11 cellular contexts compared by ENCODE assay signal in genomic region chr12:65685514-65685913, GRCh38.
DNase-seq lines count a peak whose midpoint lies in the region; ATAC-seq and TF ChIP-seq lines count a peak whose summit lies in the region.
"Had no signal": no experiment of that assay in that cellular context is flagged by ENCODE, and none has a peak within 500 bp of the region (broad histone marks: within the 10 kb centered on the region; RNA-seq: fewer than 3 reads in every experiment).

No MANE protein-coding gene starts in this region.

- no TSS peak for BruUV-seq in Panc1 (replicated peaks; lab: Mats Ljungman, UMichigan)

- H3K27ac Mint-ChIP-seq in activated CD8-positive, alpha-beta T cell treated with anti-CD3 and anti-CD28 coated beads for 36 hours: no peak overlapping the region
- no peak overlapping the region for H3K27ac Mint-ChIP-seq in activated CD8-positive, alpha-beta T cell treated with anti-CD3 and anti-CD28 coated beads, Interleukin-2, amount 10 ng/mL, durations not matched to agents 7 days and 5 days
- H3K27ac Mint-ChIP-seq in stimulated activated memory B cell treated with anti-CD40 and anti-IgM and Interleukin-4, amounts not matched to agents 10 μg/mL and 1 μg/mL and 100 μg/mL, for 72 hours: no peak overlapping the region
- H3K27ac Mint-ChIP-seq: activated naive CD4-positive, alpha-beta T cell treated with anti-CD3 and anti-CD28 coated beads, Interleukin-2, amount 50 U/mL, for 24 hours; CD8-positive, alpha-beta T cell had no signal

- H3K4me1 Mint-ChIP-seq in activated CD8-positive, alpha-beta T cell treated with anti-CD3 and anti-CD28 coated beads for 36 hours (ENCODE audit: low read depth): no peaks in the 10 kb centered on the region
- H3K4me1 Mint-ChIP-seq in activated CD8-positive, alpha-beta T cell treated with anti-CD3 and anti-CD28 coated beads, Interleukin-2, amount 10 ng/mL, durations not matched to agents 7 days and 5 days (ENCODE audit: low read depth): no peaks in the 10 kb centered on the region
- no peaks in the 10 kb centered on the region for H3K4me1 Mint-ChIP-seq in stimulated activated memory B cell treated with anti-CD40 and anti-IgM and Interleukin-4, amounts not matched to agents 10 μg/mL and 1 μg/mL and 100 μg/mL, for 72 hours
- H3K4me1 Mint-ChIP-seq: activated naive CD4-positive, alpha-beta T cell treated with anti-CD3 and anti-CD28 coated beads, Interleukin-2, amount 50 U/mL, for 24 hours had no signal

- no peaks in the 10 kb centered on the region; the same call in 1 of the 2 replicates for H3K9me3 ChIP-seq in Panc1 (ENCODE audit: control insufficient read depth, insufficient read depth, low read depth, low read length)
- no peaks in the 10 kb centered on the region for H3K9me3 ChIP-seq in upper lobe of left lung

- CTCF ChIA-PET in activated CD8-positive, alpha-beta T cell treated with anti-CD3 and anti-CD28 coated beads for 36 hours (lab: Charles Lee): no interaction called here
- CTCF ChIA-PET in activated CD8-positive, alpha-beta T cell treated with anti-CD3 and anti-CD28 coated beads, Interleukin-2, amount 10 ng/mL, durations not matched to agents 7 days and 5 days (lab: Charles Lee): no interaction called here
- CTCF ChIA-PET in Panc1 (lab: Charles Lee): no interaction called here

- 61 to 62% methylated on average over 4 of the region's 4 CpGs for WGBS in upper lobe of left lung, 2 donors

- no peak overlapping the region for H3K27ac ChIP-seq in Panc1 (ENCODE audit: low read length)
- H3K27ac ChIP-seq in upper lobe of left lung: no peak overlapping the region

- H3K4me3 Mint-ChIP-seq in activated CD8-positive, alpha-beta T cell treated with anti-CD3 and anti-CD28 coated beads for 36 hours: no peak overlapping the region
- H3K4me3 Mint-ChIP-seq in activated CD8-positive, alpha-beta T cell treated with anti-CD3 and anti-CD28 coated beads, Interleukin-2, amount 10 ng/mL, durations not matched to agents 7 days and 5 days: no peak overlapping the region
- H3K4me3 Mint-ChIP-seq in stimulated activated memory B cell treated with anti-CD40 and anti-IgM and Interleukin-4, amounts not matched to agents 10 μg/mL and 1 μg/mL and 100 μg/mL, for 72 hours: no peak overlapping the region
- H3K4me3 Mint-ChIP-seq: activated naive CD4-positive, alpha-beta T cell treated with anti-CD3 and anti-CD28 coated beads, Interleukin-2, amount 50 U/mL, for 24 hours; CD8-positive, alpha-beta T cell had no signal

- in situ Hi-C loops in Panc1 (cut with HindIII; ENCODE audit: low pct_unique_long_range_greater_than_20kb, low sequenced_read_pairs): no loop called here

- TF ChIP-seq CTCF in activated CD8-positive, alpha-beta T cell treated with anti-CD3 and anti-CD28 coated beads for 36 hours (IDR thresholded peaks at IDR 0.05): peak; percentile 52
- peak; percentile 57 for TF ChIP-seq CTCF in Panc1 (IDR thresholded peaks at IDR 0.05)
- TF ChIP-seq CTCF in fibroblast of pulmonary artery (IDR thresholded peaks at IDR 0.05; ENCODE audit: low read length, missing control alignments): peak; percentile 74
- TF ChIP-seq CTCF in upper lobe of left lung (IDR thresholded peaks at IDR 0.05): peak in 4 of 6 experiments; percentile 32 to 46 (median 38)

- DNase-seq in activated CD8-positive, alpha-beta T cell treated with anti-CD3 and anti-CD28 coated beads for 36 hours: no peak
- no peak for DNase-seq in activated CD8-positive, alpha-beta T cell treated with anti-CD3 and anti-CD28 coated beads, Interleukin-2, amount 10 ng/mL, durations not matched to agents 7 days and 5 days
- DNase-seq in Panc1 (ENCODE audit: low read depth, low spot score): no peak
- DNase-seq in fibroblast of pulmonary artery (ENCODE audit: low read depth): peak; percentile 67
- no peak for DNase-seq in upper lobe of left lung
- DNase-seq in anterior cingulate cortex (lab: John Stamatoyannopoulos, UW): no peak
- DNase-seq: CD8-positive, alpha-beta T cell; KG1 had no signal

- ATAC-seq in activated CD8-positive, alpha-beta T cell treated with anti-CD3 and anti-CD28 coated beads for 36 hours: no peak
- no peak for ATAC-seq in activated CD8-positive, alpha-beta T cell treated with anti-CD3 and anti-CD28 coated beads, Interleukin-2, amount 10 ng/mL, durations not matched to agents 7 days and 5 days
- ATAC-seq in Panc1 (no peak), upper lobe of left lung (ENCODE audit: low FRiP score in 2 of 2) (peak in 1 of 2 donors; percentile 38), GM21717 (IDR thresholded peaks at IDR 0.05; ENCODE audit: unreplicated experiment) (no peak)
- ATAC-seq in stimulated activated memory B cell treated with anti-CD40 and anti-IgM and Interleukin-4, amounts not matched to agents 10 μg/mL and 1 μg/mL and 100 μg/mL, for 72 hours: no peak
- ATAC-seq: CD8-positive, alpha-beta T cell had no signal

- no peaks in the 10 kb centered on the region for H3K4me1 ChIP-seq in Panc1 (ENCODE audit: control insufficient read depth, insufficient read depth, low read length)
- no peaks in the 10 kb centered on the region for H3K4me1 ChIP-seq in upper lobe of left lung

- H3K27me3 ChIP-seq in Panc1 (ENCODE audit: control insufficient read depth, insufficient read depth, low read length) (no peaks in the 10 kb centered on the region), upper lobe of left lung (no peaks in the 10 kb centered on the region)

- intact Hi-C loops in activated CD8-positive, alpha-beta T cell treated with anti-CD3 and anti-CD28 coated beads for 36 hours (cut with micrococcal nuclease): loop anchor here (5.0 kb wide), 2 partner anchors 78 to 128 kb away; no protein-coding TSS in a partner anchor
- intact Hi-C loops in Panc1 (cut with micrococcal nuclease; ENCODE audit: unreplicated experiment): no loop called here

- H3K36me3 ChIP-seq in Panc1 (ENCODE audit: control insufficient read depth, insufficient read depth, low read length): no peaks in the 10 kb centered on the region
- no peaks in the 10 kb centered on the region for H3K36me3 ChIP-seq in upper lobe of left lung

- POLR2A ChIA-PET in activated CD8-positive, alpha-beta T cell treated with anti-CD3 and anti-CD28 coated beads for 36 hours (lab: Charles Lee): no interaction called here
- POLR2A ChIA-PET in activated CD8-positive, alpha-beta T cell treated with anti-CD3 and anti-CD28 coated beads, Interleukin-2, amount 10 ng/mL, durations not matched to agents 7 days and 5 days (lab: Charles Lee): no interaction called here
- POLR2A ChIA-PET in Panc1 (lab: Charles Lee): no interaction called here

- peaks cover 2% of the 10 kb centered on the region for H3K27me3 Mint-ChIP-seq in activated CD8-positive, alpha-beta T cell treated with anti-CD3 and anti-CD28 coated beads for 36 hours
- H3K27me3 Mint-ChIP-seq in activated CD8-positive, alpha-beta T cell treated with anti-CD3 and anti-CD28 coated beads, Interleukin-2, amount 10 ng/mL, durations not matched to agents 7 days and 5 days (ENCODE audit: low read depth): no peaks in the 10 kb centered on the region
- no peaks in the 10 kb centered on the region for H3K27me3 Mint-ChIP-seq in stimulated activated memory B cell treated with anti-CD40 and anti-IgM and Interleukin-4, amounts not matched to agents 10 μg/mL and 1 μg/mL and 100 μg/mL, for 72 hours

- no peaks in the 10 kb centered on the region for H3K9me3 Mint-ChIP-seq in activated CD8-positive, alpha-beta T cell treated with anti-CD3 and anti-CD28 coated beads for 36 hours
- no peaks in the 10 kb centered on the region for H3K9me3 Mint-ChIP-seq in activated CD8-positive, alpha-beta T cell treated with anti-CD3 and anti-CD28 coated beads, Interleukin-2, amount 10 ng/mL, durations not matched to agents 7 days and 5 days (ENCODE audit: insufficient read depth)
- peaks cover 6% of the 10 kb centered on the region for H3K9me3 Mint-ChIP-seq in stimulated activated memory B cell treated with anti-CD40 and anti-IgM and Interleukin-4, amounts not matched to agents 10 μg/mL and 1 μg/mL and 100 μg/mL, for 72 hours
- H3K9me3 Mint-ChIP-seq: activated naive CD4-positive, alpha-beta T cell treated with anti-CD3 and anti-CD28 coated beads, Interleukin-2, amount 50 U/mL, for 24 hours; CD8-positive, alpha-beta T cell had no signal

- no peak for TF ChIP-seq EP300 in upper lobe of left lung (IDR thresholded peaks at IDR 0.05)

- no peak overlapping the region for H3K4me3 ChIP-seq in Panc1 (ENCODE audit: low read depth in 2 of 2, low read length in 2 of 2)
- no peak overlapping the region for H3K4me3 ChIP-seq in fibroblast of pulmonary artery (replicated peaks; ENCODE audit: low read depth, low read length)
- H3K4me3 ChIP-seq in upper lobe of left lung: no peak overlapping the region

- TF ChIP-seq POLR2A in upper lobe of left lung (IDR thresholded peaks at IDR 0.05): no peak

- H3K36me3 Mint-ChIP-seq in activated CD8-positive, alpha-beta T cell treated with anti-CD3 and anti-CD28 coated beads for 36 hours (ENCODE audit: low read depth): no peaks in the 10 kb centered on the region
- no peaks in the 10 kb centered on the region for H3K36me3 Mint-ChIP-seq in activated CD8-positive, alpha-beta T cell treated with anti-CD3 and anti-CD28 coated beads, Interleukin-2, amount 10 ng/mL, durations not matched to agents 7 days and 5 days (ENCODE audit: low read depth)
- no peaks in the 10 kb centered on the region for H3K36me3 Mint-ChIP-seq in stimulated activated memory B cell treated with anti-CD40 and anti-IgM and Interleukin-4, amounts not matched to agents 10 μg/mL and 1 μg/mL and 100 μg/mL, for 72 hours
- H3K36me3 Mint-ChIP-seq: activated naive CD4-positive, alpha-beta T cell treated with anti-CD3 and anti-CD28 coated beads, Interleukin-2, amount 50 U/mL, for 24 hours; CD8-positive, alpha-beta T cell had no signal
